8 cellular contexts compared by ENCODE assay signal in the genomic region with DNA sequence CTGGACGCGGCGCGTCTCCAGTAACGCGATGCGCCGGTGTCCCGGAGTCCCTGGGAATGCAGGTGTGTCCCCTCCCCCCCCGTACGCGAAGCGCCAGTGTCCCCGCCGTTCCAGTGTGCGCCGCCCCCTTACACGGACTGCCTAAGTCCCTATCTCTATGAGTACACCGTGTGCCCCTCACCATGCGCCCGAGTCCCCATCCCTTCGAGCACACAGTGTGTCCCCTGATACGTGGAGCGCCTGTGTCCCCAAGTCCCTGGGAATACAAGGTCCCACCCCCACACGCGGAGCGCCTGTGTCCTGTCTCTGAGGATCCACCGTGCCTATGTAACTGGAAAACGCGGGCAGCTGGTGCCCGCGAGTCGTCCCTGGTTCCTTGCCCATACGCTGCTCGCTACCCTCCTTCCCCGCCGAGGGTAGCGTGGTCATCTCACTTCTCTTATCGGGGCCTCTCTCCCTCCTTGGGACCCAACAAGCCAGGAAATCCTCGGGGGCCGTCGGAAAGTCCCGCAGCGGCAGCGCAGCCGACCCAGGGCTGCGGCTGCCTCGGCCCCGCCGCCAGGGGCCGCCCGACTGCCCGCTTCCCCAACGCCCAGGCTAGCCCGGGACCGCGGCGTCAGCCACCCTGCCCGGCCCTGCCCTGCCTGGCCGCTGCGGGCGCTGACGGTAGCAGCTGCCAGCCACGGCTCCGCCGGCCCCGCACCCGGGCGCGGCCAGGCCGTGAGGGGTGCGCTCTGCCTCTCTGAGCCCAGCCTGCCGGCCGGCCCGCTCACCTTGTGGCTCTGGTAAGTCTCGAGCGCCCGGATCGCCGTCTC. TPM values are rescaled to one million over a fixed set of nuclear protein-coding genes. Genes with fewer than 3 reads are reported as not detected.
DNase-seq lines count a peak whose midpoint lies in the region; ATAC-seq and TF ChIP-seq lines count a peak whose summit lies in the region.

No MANE protein-coding gene starts in this region.

- H3K27me3 ChIP-seq in HUES64 (ENCODE audit: insufficient read depth, low read length), result peaks cover 13% of the 10 kb centered on the region
- no peaks in the 10 kb centered on the region for H3K27me3 ChIP-seq in cardiac muscle cell
- no peaks in the 10 kb centered on the region for H3K27me3 ChIP-seq in parathyroid adenoma (ENCODE audit: control insufficient read depth, insufficient read depth, low read length)
- H3K27me3 ChIP-seq in tibial artery, result no peaks in the 10 kb centered on the region

- H3K79me2 ChIP-seq in parathyroid adenoma, result peaks cover 9% of the 10 kb centered on the region

- H3K9ac ChIP-seq in HUES64 (ENCODE audit: low read depth, low read length) (peak overlapping the region; percentile 81), parathyroid adenoma (peak overlapping the region; percentile 87)

- intact Hi-C loops in tibial artery (cut with DNase I; ENCODE audit: low total_unique reads), result loop anchor here (2.0 to 10.0 kb wide), 3 partner anchors 286 to 704 kb away; partner anchors contain the start of gene CAST

- peak; percentile 59 for ATAC-seq in GM21447 (IDR thresholded peaks at IDR 0.05; ENCODE audit: unreplicated experiment)

- H3K9me3 ChIP-seq in HUES64 (ENCODE audit: insufficient read depth, low read depth, low read length) (no peaks in the 10 kb centered on the region), cardiac muscle cell (ENCODE audit: low read depth) (no peaks in the 10 kb centered on the region), parathyroid adenoma (ENCODE audit: control insufficient read depth, low read length) (no peaks in the 10 kb centered on the region), tibial artery (no peaks in the 10 kb centered on the region)

- peaks cover 54% of the 10 kb centered on the region for H3K4me1 ChIP-seq in HUES64 (ENCODE audit: insufficient read depth, low read length)
- H3K4me1 ChIP-seq in cardiac muscle cell (ENCODE audit: low read depth), result peaks cover 42% of the 10 kb centered on the region
- peaks cover 3% of the 10 kb centered on the region for H3K4me1 ChIP-seq in parathyroid adenoma
- peaks cover 0 to 31% (median 13%) of the 10 kb centered on the region in 4 donors for H3K4me1 ChIP-seq in tibial artery

- peak overlapping the region; percentile 82 for H3K4me3 ChIP-seq in HUES64 (ENCODE audit: low read length)
- peak overlapping the region; percentile 98 for H3K4me3 ChIP-seq in cardiac muscle cell
- H3K4me3 ChIP-seq in parathyroid adenoma (ENCODE audit: low read depth, low read length), result peak overlapping the region; percentile 70
- peak overlapping the region; percentile 84 to 98 for H3K4me3 ChIP-seq in tibial artery

- under 1% methylated on average over 80 of the region's 80 CpGs for WGBS in HUES64

- TF ChIP-seq CTCF in cardiac muscle cell (IDR thresholded peaks at IDR 0.05; ENCODE audit: low read depth, low read length) (peak; percentile 61), parathyroid adenoma (IDR thresholded peaks at IDR 0.05) (peak; percentile 76), tibial artery (IDR thresholded peaks at IDR 0.05) (peak; percentile 58 to 76)

- DNase-seq in Daoy (ENCODE audit: low read depth), result peak; percentile 92
- peak; percentile 77 for DNase-seq in SKM-1 treated with dmso at 0.1 percent for 144 hours (lab: John Stamatoyannopoulos, UW; ENCODE audit: unreplicated experiment)
- peak; percentile 41 for DNase-seq in activated naive CD8-positive, alpha-beta T cell treated with anti-CD3 and anti-CD28 coated beads, Interleukin-2, amount 50 U/mL, for 16 hours (ENCODE audit: low read depth, low spot score)
- peak; percentile 88 to 91 for DNase-seq in cardiac muscle cell (ENCODE audit: low read depth in 1 of 2, low spot score in 1 of 2)
- DNase-seq in tibial artery, result peak; percentile 48 to 85

- peak overlapping the region; percentile 92 for H3K4me2 ChIP-seq in parathyroid adenoma (ENCODE audit: low read length)

- H2AFZ ChIP-seq in parathyroid adenoma, result peak overlapping the region; percentile 93

- H3K27ac ChIP-seq in HUES64 (ENCODE audit: low read depth, low read length) (peak overlapping the region; percentile 86; the same call in 1 of the 2 replicates), cardiac muscle cell (peak overlapping the region; percentile 94), parathyroid adenoma (peak overlapping the region; percentile 94), tibial artery (peak overlapping the region; percentile 97 to 99)

- H3K36me3 ChIP-seq in HUES64 (ENCODE audit: insufficient read depth, low read length) (no peaks in the 10 kb centered on the region), cardiac muscle cell (no peaks in the 10 kb centered on the region), parathyroid adenoma (ENCODE audit: control insufficient read depth, insufficient read depth, low read length) (no peaks in the 10 kb centered on the region), tibial artery (peaks cover 0 to 11% (median 6%) of the 10 kb centered on the region in 3 donors)

RNA-seq across cellular contexts. Expression of gene ELL2, which starts 0.6 kb away (rescaled TPM):
- 20.2 and 29.9 TPM in 2 replicates for total RNA-seq in Daoy (2014; rRNA removed; shearing (Covaris generic))
- 11.6 TPM for polyA plus RNA-seq in HUES64 (2013, experiment 1 of 2)
- polyA plus RNA-seq in HUES64 (2013, experiment 2 of 2), result 10.1 TPM
- total RNA-seq in cardiac muscle cell, result 22.1 and 41.8 TPM in 2 replicates
- polyA plus RNA-seq in cardiac muscle cell, result 18.7 and 36.7 TPM in 2 replicates

Comparison
In these comparisons a context has a peak if more than half of its experiments do, and no peak if none do; other contexts are left out.
1. Peak in every context shown above with its lines: DNase-seq, ATAC-seq, H3K4me3 ChIP-seq and H3K27ac ChIP-seq.
2. DNase-seq: peak in every context shown above with its lines; median percentile 92 in Daoy; 90 in cardiac muscle cell; 77 in SKM-1 treated with dmso at 0.1 percent for 144 hours; 66 in tibial artery; 41 in activated naive CD8-positive, alpha-beta T cell treated with anti-CD3 and anti-CD28 coated beads, Interleukin-2, amount 50 U/mL, for 16 hours.